In genomic region chr11:62545437-62546243, GRCh38 we compare ENCODE assay signal across 8 cellular contexts. TPM values are rescaled to one million over a fixed set of nuclear protein-coding genes. Genes with fewer than 3 reads are reported as not detected.
DNase-seq lines count a peak whose midpoint lies in the region; ATAC-seq, FAIRE-seq and TF ChIP-seq lines count a peak whose summit lies in the region.

No MANE protein-coding gene starts in this region.

- DNase-seq in GM03348 (ENCODE audit: low spot score) (peak; percentile 94), NCI-H2171 (lab: John Stamatoyannopoulos, UW) (peak; percentile 39), endothelial cell of umbilical vein (ENCODE audit: low read depth, low spot score) (peak; percentile 88), substantia nigra (lab: John Stamatoyannopoulos, UW) (peak in 23 of 49 donors; percentile 15 to 85 (median 43)), GM12891 (ENCODE audit: insufficient read length, low spot score) (no peak)
- DNase-seq in activated CD8-positive, alpha-beta memory T cell treated with anti-CD3 and anti-CD28 coated beads, Interleukin-2, amount 10 ng/mL, durations not matched to agents 7 days and 5 days = peak; percentile 74

- H2AFZ ChIP-seq in endothelial cell of umbilical vein (ENCODE audit: low read depth, low read length) = peak overlapping the region; percentile 4

- TF ChIP-seq POLR2A in endothelial cell of umbilical vein (IDR thresholded peaks at IDR 0.05; ENCODE audit: low read depth, low read length) (no peak), GM12891 (IDR thresholded peaks at IDR 0.05; ENCODE audit: low read depth, low read length) (no peak)

- peak overlapping the region; percentile 44 for H3K27ac ChIP-seq in endothelial cell of umbilical vein (ENCODE audit: insufficient read depth, low read depth, low read length)
- peak overlapping the region; percentile 86 for H3K27ac ChIP-seq in mesodermal cell (ENCODE audit: low read depth, low read length, severe bottlenecking)
- H3K27ac ChIP-seq in substantia nigra (ENCODE audit: low read depth, low read length, poor library complexity, severe bottlenecking) = peak overlapping the region; percentile 53

- 0% methylated on average over 25 to 41 of the region's 59 CpGs for WGBS in mesodermal cell (ENCODE audit: insufficient coverage in 2 of 2), 2 experiments

- H3K4me1 ChIP-seq in endothelial cell of umbilical vein (ENCODE audit: control insufficient read depth, extremely low read depth, insufficient read depth, low read length) = peaks cover 57% of the 10 kb centered on the region
- H3K4me1 ChIP-seq in mesodermal cell (ENCODE audit: control insufficient read depth, insufficient read depth, low read length, poor library complexity, severe bottlenecking) = peaks cover 48% of the 10 kb centered on the region

- TF ChIP-seq CTCF in endothelial cell of umbilical vein (IDR thresholded peaks at IDR 0.05; ENCODE audit: extremely low read depth in 1 of 2, insufficient read depth in 1 of 2, low read depth in 1 of 2, low read length in 2 of 2) = peak in 1 of 2 donors; percentile 18

- H3K79me2 ChIP-seq in endothelial cell of umbilical vein (ENCODE audit: control insufficient read depth, insufficient read depth, low read length) = peaks cover 59% of the 10 kb centered on the region

- intact Hi-C loops in endothelial cell of umbilical vein (cut with micrococcal nuclease) = loop anchor here (1.0 to 2.0 kb wide), 4 partner anchors 8 to 37 kb away; no protein-coding TSS in a partner anchor

- CTCF ChIA-PET in activated CD8-positive, alpha-beta memory T cell treated with anti-CD3 and anti-CD28 coated beads, Interleukin-2, amount 10 ng/mL, durations not matched to agents 7 days and 5 days (lab: Charles Lee) = interaction anchor here (0.9 to 10.7 kb wide), 6 partner anchors 10 to 311 kb away, joined by 3 to 354 read pairs (median 41); no protein-coding TSS in a partner anchor
- CTCF ChIA-PET in endothelial cell of umbilical vein (lab: Charles Lee) = interaction anchor here (1.7 to 11.2 kb wide), 4 partner anchors 13 to 151 kb away, joined by 5 to 377 read pairs (median 249); partner anchors contain the start of gene TUT1

- BruUV-seq in endothelial cell of umbilical vein (replicated peaks; lab: Mats Ljungman, UMichigan) = no TSS peak

- peaks cover 54% of the 10 kb centered on the region for H3K4me1 Mint-ChIP-seq in activated CD8-positive, alpha-beta memory T cell treated with anti-CD3 and anti-CD28 coated beads, Interleukin-2, amount 10 ng/mL, durations not matched to agents 7 days and 5 days

- H3K4me3 Mint-ChIP-seq in activated CD8-positive, alpha-beta memory T cell treated with anti-CD3 and anti-CD28 coated beads, Interleukin-2, amount 10 ng/mL, durations not matched to agents 7 days and 5 days = peak overlapping the region; percentile 98

- H3K9me3 Mint-ChIP-seq in activated CD8-positive, alpha-beta memory T cell treated with anti-CD3 and anti-CD28 coated beads, Interleukin-2, amount 10 ng/mL, durations not matched to agents 7 days and 5 days (ENCODE audit: low read depth) = no peaks in the 10 kb centered on the region

- peaks cover 11% of the 10 kb centered on the region for H3K36me3 Mint-ChIP-seq in activated CD8-positive, alpha-beta memory T cell treated with anti-CD3 and anti-CD28 coated beads, Interleukin-2, amount 10 ng/mL, durations not matched to agents 7 days and 5 days

- peak; percentile 95 for FAIRE-seq in endothelial cell of umbilical vein (lab: Jason Lieb, UNC)
- no peak for FAIRE-seq in GM12891 (lab: Jason Lieb, UNC)

- peak; percentile 17 for ATAC-seq in activated CD8-positive, alpha-beta memory T cell treated with anti-CD3 and anti-CD28 coated beads, Interleukin-2, amount 10 ng/mL, durations not matched to agents 7 days and 5 days
- ATAC-seq in HG03095 (IDR thresholded peaks at IDR 0.05; ENCODE audit: unreplicated experiment) = no peak

- POLR2A ChIA-PET in endothelial cell of umbilical vein (lab: Charles Lee) = interaction anchor here (1.0 to 1.4 kb wide), 2 partner anchors 119 to 121 kb away, joined by 3 to 4 read pairs; partner anchors contain the start of genes C11orf98 and CSKMT

- H3K4me3 ChIP-seq in endothelial cell of umbilical vein (replicated peaks in 1 of 3; ENCODE audit: insufficient read depth in 1 of 3, low read depth in 1 of 3, low read length in 3 of 3) (peak overlapping the region; percentile 53 to 82 (median 55)), mesodermal cell (ENCODE audit: extremely low read depth, insufficient read depth, low read length, poor library complexity, severe bottlenecking) (peak overlapping the region; percentile 96)

- dilution Hi-C loops in endothelial cell of umbilical vein (cut with MboI; ENCODE audit: extremely low pct_ligation_motif_present, low sequenced_read_pairs) = no loop called here

- H4K20me1 ChIP-seq in endothelial cell of umbilical vein (replicated peaks; ENCODE audit: control insufficient read depth, extremely low read depth, insufficient read depth, low read length) = no peaks in the 10 kb centered on the region

- no peaks in the 10 kb centered on the region for H3K9me3 ChIP-seq in endothelial cell of umbilical vein (replicated peaks; ENCODE audit: control insufficient read depth, insufficient read depth, low read length)
- H3K9me3 ChIP-seq in mesodermal cell (ENCODE audit: control insufficient read depth, low read length) = no peaks in the 10 kb centered on the region

- no peaks in the 10 kb centered on the region for H3K9me1 ChIP-seq in endothelial cell of umbilical vein (replicated peaks; ENCODE audit: control insufficient read depth, extremely low read depth, insufficient read depth, low read length)

- peak overlapping the region; percentile 48 for H3K4me2 ChIP-seq in endothelial cell of umbilical vein (ENCODE audit: insufficient read depth, low read length)

- no peaks in the 10 kb centered on the region for H3K27me3 ChIP-seq in endothelial cell of umbilical vein (ENCODE audit: control insufficient read depth in 2 of 2, insufficient read depth in 2 of 2, low read length in 2 of 2)

- H3K27me3 Mint-ChIP-seq in activated CD8-positive, alpha-beta memory T cell treated with anti-CD3 and anti-CD28 coated beads, Interleukin-2, amount 10 ng/mL, durations not matched to agents 7 days and 5 days = peaks cover 22% of the 10 kb centered on the region

- peak overlapping the region; percentile 90 for H3K27ac Mint-ChIP-seq in activated CD8-positive, alpha-beta memory T cell treated with anti-CD3 and anti-CD28 coated beads, Interleukin-2, amount 10 ng/mL, durations not matched to agents 7 days and 5 days

- H3K9ac ChIP-seq in endothelial cell of umbilical vein (replicated peaks; ENCODE audit: extremely low read depth, insufficient read depth, low read length) = peak overlapping the region; percentile 73

- H3K36me3 ChIP-seq in endothelial cell of umbilical vein (ENCODE audit: control insufficient read depth in 2 of 2, extremely low read depth in 1 of 2, insufficient read depth in 2 of 2, low read length in 2 of 2) (no peaks in the 10 kb centered on the region), mesodermal cell (ENCODE audit: control insufficient read depth, insufficient read depth, low read length) (peaks cover 23% of the 10 kb centered on the region)

RNA-seq across cellular contexts. Expression of gene AHNAK, which starts 1.0 kb away (rescaled TPM):
- total RNA-seq in activated CD8-positive, alpha-beta memory T cell treated with anti-CD3 and anti-CD28 coated beads, Interleukin-2, amount 10 ng/mL, durations not matched to agents 7 days and 5 days = 100 to 1,000 TPM; 180 to 390 TPM
- total RNA-seq in endothelial cell of umbilical vein = 381 and 436 TPM in 2 replicates
- polyA plus RNA-seq in endothelial cell of umbilical vein = 25.1 and 35.2 TPM in 2 replicates
- 46.3 and 51.8 TPM in 2 replicates for polyA plus RNA-seq in endothelial cell of umbilical vein (2011; cell fraction: cytosol; rRNA removed)
- 322 and 346 TPM in 2 replicates for polyA plus RNA-seq in endothelial cell of umbilical vein (2011; cell fraction: nucleus; rRNA removed)
- polyA plus RNA-seq in endothelial cell of umbilical vein (2012) = 223 and 321 TPM in 2 replicates
- polyA minus RNA-seq in endothelial cell of umbilical vein = 219 and 258 TPM in 2 replicates
- 78.7 TPM for polyA minus RNA-seq in endothelial cell of umbilical vein (2011; cell fraction: cytosol; rRNA and poly(A)+ RNA removed)
- polyA minus RNA-seq in endothelial cell of umbilical vein (2011; cell fraction: nucleus; rRNA and poly(A)+ RNA removed) = 446 and 550 TPM in 2 replicates
- polyA plus RNA-seq in mesodermal cell (2013, experiment 1 of 2) = 88.1 TPM
- 82.4 TPM for polyA plus RNA-seq in mesodermal cell (2013, experiment 2 of 2)
- 1.8 TPM for polyA plus RNA-seq in GM12891 (2012; ENCODE audit: low read depth, missing spikeins)

RNA-seq across cellular contexts. Expression of gene EEF1G, which starts 28.1 kb away (rescaled TPM):
- total RNA-seq in activated CD8-positive, alpha-beta memory T cell treated with anti-CD3 and anti-CD28 coated beads, Interleukin-2, amount 10 ng/mL, durations not matched to agents 7 days and 5 days = 1,000 to 10,000 TPM in 1 of 2 experiments, 100 to 1,000 TPM in 1; 878 to 1,201 TPM
- 1,341 and 1,345 TPM in 2 replicates for total RNA-seq in endothelial cell of umbilical vein
- polyA plus RNA-seq in endothelial cell of umbilical vein = 1,723 and 2,133 TPM in 2 replicates
- 2,150 and 2,252 TPM in 2 replicates for polyA plus RNA-seq in endothelial cell of umbilical vein (2011; cell fraction: cytosol; rRNA removed)
- polyA plus RNA-seq in endothelial cell of umbilical vein (2011; cell fraction: nucleus; rRNA removed) = 635 and 665 TPM in 2 replicates
- polyA plus RNA-seq in endothelial cell of umbilical vein (2012) = 1,499 and 2,213 TPM in 2 replicates
- 1,683 and 1,722 TPM in 2 replicates for polyA minus RNA-seq in endothelial cell of umbilical vein
- polyA minus RNA-seq in endothelial cell of umbilical vein (2011; cell fraction: cytosol; rRNA and poly(A)+ RNA removed) = 1,661 TPM
- polyA minus RNA-seq in endothelial cell of umbilical vein (2011; cell fraction: nucleus; rRNA and poly(A)+ RNA removed) = 130 and 133 TPM in 2 replicates
- 1,929 TPM for polyA plus RNA-seq in mesodermal cell (2013, experiment 1 of 2)
- 1,695 TPM for polyA plus RNA-seq in mesodermal cell (2013, experiment 2 of 2)
- polyA plus RNA-seq in GM12891 (2012; ENCODE audit: low read depth, missing spikeins) = 2,783 TPM

RNA-seq across cellular contexts. Expression of gene TUT1, which starts 45.7 kb away (rescaled TPM):
- total RNA-seq in activated CD8-positive, alpha-beta memory T cell treated with anti-CD3 and anti-CD28 coated beads, Interleukin-2, amount 10 ng/mL, durations not matched to agents 7 days and 5 days = 10 to 100 TPM; 24.7 to 29.6 TPM
- total RNA-seq in endothelial cell of umbilical vein = 16.9 and 17.8 TPM in 2 replicates
- polyA plus RNA-seq in endothelial cell of umbilical vein = 11.5 and 12.7 TPM in 2 replicates
- 7.1 and 9.3 TPM in 2 replicates for polyA plus RNA-seq in endothelial cell of umbilical vein (2011; cell fraction: cytosol; rRNA removed)
- 45.0 and 48.0 TPM in 2 replicates for polyA plus RNA-seq in endothelial cell of umbilical vein (2011; cell fraction: nucleus; rRNA removed)
- polyA plus RNA-seq in endothelial cell of umbilical vein (2012) = 10.6 and 12.9 TPM in 2 replicates
- polyA minus RNA-seq in endothelial cell of umbilical vein = 8.6 and 9.0 TPM in 2 replicates
- polyA minus RNA-seq in endothelial cell of umbilical vein (2011; cell fraction: cytosol; rRNA and poly(A)+ RNA removed) = 16.0 TPM
- polyA minus RNA-seq in endothelial cell of umbilical vein (2011; cell fraction: nucleus; rRNA and poly(A)+ RNA removed) = 5.2 and 7.6 TPM in 2 replicates
- 15.7 TPM for polyA plus RNA-seq in mesodermal cell (2013, experiment 1 of 2)
- 13.7 TPM for polyA plus RNA-seq in mesodermal cell (2013, experiment 2 of 2)
- polyA plus RNA-seq in GM12891 (2012; ENCODE audit: low read depth, missing spikeins) = 13.0 TPM

RNA-seq across cellular contexts. Expression of gene MTA2, which starts 56.0 kb away (rescaled TPM):
- total RNA-seq in activated CD8-positive, alpha-beta memory T cell treated with anti-CD3 and anti-CD28 coated beads, Interleukin-2, amount 10 ng/mL, durations not matched to agents 7 days and 5 days = 100 to 1,000 TPM; 245 to 264 TPM
- total RNA-seq in endothelial cell of umbilical vein = 166 and 176 TPM in 2 replicates
- 30.2 and 40.4 TPM in 2 replicates for polyA plus RNA-seq in endothelial cell of umbilical vein
- polyA plus RNA-seq in endothelial cell of umbilical vein (2011; cell fraction: cytosol; rRNA removed) = 30.0 and 32.2 TPM in 2 replicates
- polyA plus RNA-seq in endothelial cell of umbilical vein (2011; cell fraction: nucleus; rRNA removed) = 111 and 132 TPM in 2 replicates
- polyA plus RNA-seq in endothelial cell of umbilical vein (2012) = 108 and 120 TPM in 2 replicates
- polyA minus RNA-seq in endothelial cell of umbilical vein = 91.6 and 95.5 TPM in 2 replicates
- 51.8 TPM for polyA minus RNA-seq in endothelial cell of umbilical vein (2011; cell fraction: cytosol; rRNA and poly(A)+ RNA removed)
- polyA minus RNA-seq in endothelial cell of umbilical vein (2011; cell fraction: nucleus; rRNA and poly(A)+ RNA removed) = 40.3 and 57.1 TPM in 2 replicates
- polyA plus RNA-seq in mesodermal cell (2013, experiment 1 of 2) = 94.4 TPM
- polyA plus RNA-seq in mesodermal cell (2013, experiment 2 of 2) = 89.1 TPM
- polyA plus RNA-seq in GM12891 (2012; ENCODE audit: low read depth, missing spikeins) = 89.2 TPM
